2 cellular contexts compared by ENCODE assay signal in the genomic region with DNA sequence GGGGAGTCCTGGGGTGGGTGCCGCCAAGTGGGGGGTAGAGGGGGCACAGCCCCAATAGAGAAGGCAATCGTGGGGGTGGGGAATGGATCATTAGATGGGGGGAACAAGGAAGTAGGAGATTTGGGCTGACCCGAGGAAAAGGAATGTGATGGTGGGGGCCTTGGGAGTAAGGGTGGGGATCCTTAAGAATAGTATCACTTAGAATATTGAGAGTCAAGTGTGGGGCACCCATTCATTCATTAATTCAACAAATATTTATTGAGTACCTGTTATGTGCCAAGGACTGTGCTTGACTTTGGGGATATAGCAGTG.
TF ChIP-seq lines count a peak whose summit lies in the region.

No MANE protein-coding gene starts in this region.

TF ChIP-seq in SK-N-SH, 30 proteins besides CTCF, POLR2A, EP300 and RAD21 (continued from another document):
- TF ChIP-seq, protein P1, sequence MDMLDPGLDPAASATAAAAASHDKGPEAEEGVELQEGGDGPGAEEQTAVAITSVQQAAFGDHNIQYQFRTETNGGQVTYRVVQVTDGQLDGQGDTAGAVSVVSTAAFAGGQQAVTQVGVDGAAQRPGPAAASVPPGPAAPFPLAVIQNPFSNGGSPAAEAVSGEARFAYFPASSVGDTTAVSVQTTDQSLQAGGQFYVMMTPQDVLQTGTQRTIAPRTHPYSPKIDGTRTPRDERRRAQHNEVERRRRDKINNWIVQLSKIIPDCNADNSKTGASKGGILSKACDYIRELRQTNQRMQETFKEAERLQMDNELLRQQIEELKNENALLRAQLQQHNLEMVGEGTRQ (IDR thresholded peaks at IDR 0.05; ENCODE audit: borderline replicate concordance, low read depth, low read length), result no peak
- TF ChIP-seq MEF2A (IDR thresholded peaks at IDR 0.05; ENCODE audit: borderline replicate concordance, low read depth), result no peak
- TF ChIP-seq EZH2phosphoT487 (IDR thresholded peaks at IDR 0.05; ENCODE audit: borderline replicate concordance, low read depth), result no peak
- TF ChIP-seq YY1 (IDR thresholded peaks at IDR 0.05; ENCODE audit: low read depth), result no peak
- no peak for TF ChIP-seq GABPA (IDR thresholded peaks at IDR 0.05; ENCODE audit: low read depth)
- no peak for TF ChIP-seq SIN3A (IDR thresholded peaks at IDR 0.05; ENCODE audit: borderline replicate concordance, low read depth, low read length)
TF ChIP-seq in SK-N-SH: peak in this region for 0.

TF ChIP-seq in SK-N-SH treated with all-trans-retinoic acid at 6 μM for 48 hours, 23 proteins besides CTCF, POLR2A, EP300 and RAD21 (continued from another document):
- no peak for TF ChIP-seq ZFP30 (CRISPR knock-in tag; IDR thresholded peaks at IDR 0.05)
- TF ChIP-seq ZC3H10 (CRISPR knock-in tag; IDR thresholded peaks at IDR 0.05), result no peak
- no peak for TF ChIP-seq POU6F1 (CRISPR knock-in tag; IDR thresholded peaks at IDR 0.05; ENCODE audit: borderline replicate concordance, low read depth)
- no peak for TF ChIP-seq GLIS3 (CRISPR knock-in tag; IDR thresholded peaks at IDR 0.05)
- no peak for TF ChIP-seq ARNTL (CRISPR knock-in tag; IDR thresholded peaks at IDR 0.05; ENCODE audit: borderline replicate concordance, low read depth)
- TF ChIP-seq, protein P2, sequence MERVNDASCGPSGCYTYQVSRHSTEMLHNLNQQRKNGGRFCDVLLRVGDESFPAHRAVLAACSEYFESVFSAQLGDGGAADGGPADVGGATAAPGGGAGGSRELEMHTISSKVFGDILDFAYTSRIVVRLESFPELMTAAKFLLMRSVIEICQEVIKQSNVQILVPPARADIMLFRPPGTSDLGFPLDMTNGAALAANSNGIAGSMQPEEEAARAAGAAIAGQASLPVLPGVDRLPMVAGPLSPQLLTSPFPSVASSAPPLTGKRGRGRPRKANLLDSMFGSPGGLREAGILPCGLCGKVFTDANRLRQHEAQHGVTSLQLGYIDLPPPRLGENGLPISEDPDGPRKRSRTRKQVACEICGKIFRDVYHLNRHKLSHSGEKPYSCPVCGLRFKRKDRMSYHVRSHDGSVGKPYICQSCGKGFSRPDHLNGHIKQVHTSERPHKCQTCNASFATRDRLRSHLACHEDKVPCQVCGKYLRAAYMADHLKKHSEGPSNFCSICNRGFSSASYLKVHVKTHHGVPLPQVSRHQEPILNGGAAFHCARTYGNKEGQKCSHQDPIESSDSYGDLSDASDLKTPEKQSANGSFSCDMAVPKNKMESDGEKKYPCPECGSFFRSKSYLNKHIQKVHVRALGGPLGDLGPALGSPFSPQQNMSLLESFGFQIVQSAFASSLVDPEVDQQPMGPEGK (CRISPR knock-in tag; IDR thresholded peaks at IDR 0.05; ENCODE audit: borderline replicate concordance), result no peak
- TF ChIP-seq, protein P3, sequence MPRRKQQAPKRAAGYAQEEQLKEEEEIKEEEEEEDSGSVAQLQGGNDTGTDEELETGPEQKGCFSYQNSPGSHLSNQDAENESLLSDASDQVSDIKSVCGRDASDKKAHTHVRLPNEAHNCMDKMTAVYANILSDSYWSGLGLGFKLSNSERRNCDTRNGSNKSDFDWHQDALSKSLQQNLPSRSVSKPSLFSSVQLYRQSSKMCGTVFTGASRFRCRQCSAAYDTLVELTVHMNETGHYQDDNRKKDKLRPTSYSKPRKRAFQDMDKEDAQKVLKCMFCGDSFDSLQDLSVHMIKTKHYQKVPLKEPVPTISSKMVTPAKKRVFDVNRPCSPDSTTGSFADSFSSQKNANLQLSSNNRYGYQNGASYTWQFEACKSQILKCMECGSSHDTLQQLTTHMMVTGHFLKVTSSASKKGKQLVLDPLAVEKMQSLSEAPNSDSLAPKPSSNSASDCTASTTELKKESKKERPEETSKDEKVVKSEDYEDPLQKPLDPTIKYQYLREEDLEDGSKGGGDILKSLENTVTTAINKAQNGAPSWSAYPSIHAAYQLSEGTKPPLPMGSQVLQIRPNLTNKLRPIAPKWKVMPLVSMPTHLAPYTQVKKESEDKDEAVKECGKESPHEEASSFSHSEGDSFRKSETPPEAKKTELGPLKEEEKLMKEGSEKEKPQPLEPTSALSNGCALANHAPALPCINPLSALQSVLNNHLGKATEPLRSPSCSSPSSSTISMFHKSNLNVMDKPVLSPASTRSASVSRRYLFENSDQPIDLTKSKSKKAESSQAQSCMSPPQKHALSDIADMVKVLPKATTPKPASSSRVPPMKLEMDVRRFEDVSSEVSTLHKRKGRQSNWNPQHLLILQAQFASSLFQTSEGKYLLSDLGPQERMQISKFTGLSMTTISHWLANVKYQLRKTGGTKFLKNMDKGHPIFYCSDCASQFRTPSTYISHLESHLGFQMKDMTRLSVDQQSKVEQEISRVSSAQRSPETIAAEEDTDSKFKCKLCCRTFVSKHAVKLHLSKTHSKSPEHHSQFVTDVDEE (CRISPR knock-in tag; IDR thresholded peaks at IDR 0.05), result no peak
- TF ChIP-seq ESRRG (CRISPR knock-in tag; IDR thresholded peaks at IDR 0.05), result no peak
- no peak for TF ChIP-seq ISL1 (CRISPR knock-in tag; IDR thresholded peaks at IDR 0.05)
- TF ChIP-seq ZNF565 (CRISPR knock-in tag; conservative IDR thresholded peaks at IDR 0.05; ENCODE audit: low read depth), result no peak
- no peak for TF ChIP-seq SNAI2 (CRISPR knock-in tag; IDR thresholded peaks at IDR 0.05)
- no peak for TF ChIP-seq TOX (CRISPR knock-in tag; IDR thresholded peaks at IDR 0.05; ENCODE audit: borderline replicate concordance)
- TF ChIP-seq CSDC2 (CRISPR knock-in tag; IDR thresholded peaks at IDR 0.05), result no peak
TF ChIP-seq in SK-N-SH treated with all-trans-retinoic acid at 6 μM for 48 hours: peak in this region for 0.
